Comparison of ENCODE assay signal across 19 cellular contexts in the genomic region with DNA sequence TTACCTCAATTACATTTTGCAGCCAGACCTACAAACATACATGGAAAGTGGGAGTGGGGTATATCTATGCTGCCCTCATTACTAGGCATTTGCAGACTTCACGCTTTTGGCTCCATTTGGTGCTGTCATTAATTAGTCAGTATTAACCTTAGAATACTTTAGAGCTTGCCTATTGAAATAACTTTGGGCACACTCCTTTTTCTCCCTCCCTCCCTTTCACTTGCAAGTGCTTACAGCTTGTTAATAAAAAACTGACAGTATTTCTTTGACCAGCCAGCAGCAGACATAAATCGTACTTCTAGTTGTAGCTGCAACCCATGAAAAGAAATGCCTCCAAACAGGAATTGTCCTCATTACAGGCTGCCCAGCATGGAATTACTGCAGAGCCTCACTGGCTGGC.
DNase-seq lines count a peak whose midpoint lies in the region; ATAC-seq and TF ChIP-seq lines count a peak whose summit lies in the region.
"Had no signal": no experiment of that assay in that cellular context is flagged by ENCODE, and none has a peak within 500 bp of the region (broad histone marks: within the 10 kb centered on the region; RNA-seq: fewer than 3 reads in every experiment).

No MANE protein-coding gene starts in this region.

- peaks cover 67% of the 10 kb centered on the region for H3K4me1 Mint-ChIP-seq in nephron
- H3K4me1 Mint-ChIP-seq: activated CD4-positive, alpha-beta T cell treated with anti-CD3 and anti-CD28 coated beads, Interleukin-2, amount 10 ng/mL, durations not matched to agents 7 days and 5 days had no signal

- no peak for TF ChIP-seq CTCF in cardiac muscle cell (IDR thresholded peaks at IDR 0.05; ENCODE audit: low read depth, low read length)
- no peak for TF ChIP-seq CTCF in nephron (IDR thresholded peaks at IDR 0.05; ENCODE audit: unreplicated experiment in 3 of 3)
- no peak for TF ChIP-seq CTCF in uterus (IDR thresholded peaks at IDR 0.05)

- peak overlapping the region; percentile 97 for H3K27ac ChIP-seq in cardiac muscle cell
- peak overlapping the region; percentile 10 to 73 for H3K27ac ChIP-seq in uterus
- H3K27ac ChIP-seq: BLaER1 treated with 17β-estradiol and CSF1 and Interleukin-3, amounts not matched to agents 10 nM and 100 nM; suprapubic skin had no signal

- peak overlapping the region; percentile 93 to 98 (median 97) for H3K27ac Mint-ChIP-seq in nephron
- H3K27ac Mint-ChIP-seq: activated CD4-positive, alpha-beta T cell treated with anti-CD3 and anti-CD28 coated beads, Interleukin-2, amount 10 ng/mL, durations not matched to agents 7 days and 5 days; activated T-helper 2 cell treated with anti-CD3 and anti-CD28 coated beads, Interferon-gamma antibody, Interleukin-2, Interleukin-4, amounts not matched to agents 10 μg/mL and 5 μg/mL and 100 μg/mL, durations not matched to agents 14 hours and 24 hours and 36 hours; T-helper 1 cell treated with Interleukin-12 subunit alpha and Interleukin-12 subunit beta and Interleukin-4 antibody, amounts not matched to agents 30 μg/mL and 1 μg/mL, for 36 hours had no signal

- H3K4me1 ChIP-seq in cardiac muscle cell (ENCODE audit: low read depth) (peaks cover 63% of the 10 kb centered on the region), uterus (peaks cover 3 to 5% of the 10 kb centered on the region in 2 donors)

- H3K4me3 Mint-ChIP-seq in nephron: peak overlapping the region; percentile 47 to 78 (median 62)
- H3K4me3 Mint-ChIP-seq: activated CD4-positive, alpha-beta T cell treated with anti-CD3 and anti-CD28 coated beads, Interleukin-2, amount 10 ng/mL, durations not matched to agents 7 days and 5 days; T-helper 1 cell treated with Interleukin-12 subunit alpha and Interleukin-12 subunit beta and Interleukin-4 antibody, amounts not matched to agents 30 μg/mL and 1 μg/mL, for 36 hours had no signal

- ATAC-seq in left cardiac atrium (no peak), GM18520 (IDR thresholded peaks at IDR 0.05; ENCODE audit: unreplicated experiment) (no peak)

- H3K9me3 ChIP-seq in cardiac muscle cell (ENCODE audit: low read depth) (no peaks in the 10 kb centered on the region), uterus (no peaks in the 10 kb centered on the region)
- H3K9me3 ChIP-seq: BLaER1 treated with 17β-estradiol and CSF1 and Interleukin-3, amounts not matched to agents 10 nM and 100 nM; esophagus squamous epithelium; MG63; suprapubic skin had no signal

- DNase-seq in cardiac muscle cell (ENCODE audit: low read depth in 1 of 2, low spot score in 1 of 2) (no peak), left cardiac atrium (no peak), globus pallidus (ENCODE audit: low spot score) (peak; percentile 61), uterus (no peak), CD1c-positive myeloid dendritic cell (ENCODE audit: extremely low spot score) (no peak), NCI-H345 (lab: John Stamatoyannopoulos, UW) (no peak)
- DNase-seq: activated CD4-positive, alpha-beta T cell treated with anti-CD3 and anti-CD28 coated beads, Interleukin-2, amount 10 ng/mL, durations not matched to agents 7 days and 5 days; DMS153; esophagus squamous epithelium; MG63; NCI-H187 treated with DMSO at 0.1 percent for 48 hours; OCI-M1; SIG-M5 had no signal

- intact Hi-C loops in left cardiac atrium (cut with DNase I) (no loop called here), uterus (cut with DNase I; ENCODE audit: low total_unique reads) (no loop called here)

- no peaks in the 10 kb centered on the region for H3K36me3 ChIP-seq in cardiac muscle cell
- H3K36me3 ChIP-seq in uterus: no peaks in the 10 kb centered on the region
- H3K36me3 ChIP-seq: BLaER1 treated with 17β-estradiol and CSF1 and Interleukin-3, amounts not matched to agents 10 nM and 100 nM; esophagus squamous epithelium; MG63; suprapubic skin had no signal

- no peaks in the 10 kb centered on the region for H3K9me3 Mint-ChIP-seq in nephron
- H3K9me3 Mint-ChIP-seq: activated CD4-positive, alpha-beta T cell treated with anti-CD3 and anti-CD28 coated beads, Interleukin-2, amount 10 ng/mL, durations not matched to agents 7 days and 5 days; activated T-helper 2 cell treated with anti-CD3 and anti-CD28 coated beads, Interferon-gamma antibody, Interleukin-2, Interleukin-4, amounts not matched to agents 10 μg/mL and 5 μg/mL and 100 μg/mL, durations not matched to agents 14 hours and 24 hours and 36 hours; T-helper 1 cell treated with Interleukin-12 subunit alpha and Interleukin-12 subunit beta and Interleukin-4 antibody, amounts not matched to agents 30 μg/mL and 1 μg/mL, for 36 hours had no signal

- H3K27me3 Mint-ChIP-seq in nephron (ENCODE audit: low read depth): peaks cover 10% of the 10 kb centered on the region
- H3K27me3 Mint-ChIP-seq: activated CD4-positive, alpha-beta T cell treated with anti-CD3 and anti-CD28 coated beads, Interleukin-2, amount 10 ng/mL, durations not matched to agents 7 days and 5 days had no signal

- H3K36me3 Mint-ChIP-seq in nephron (ENCODE audit: low read depth): no peaks in the 10 kb centered on the region

- H3K4me3 ChIP-seq in cardiac muscle cell (no peak overlapping the region), uterus (no peak overlapping the region)
- H3K4me3 ChIP-seq: BLaER1 treated with 17β-estradiol and CSF1 and Interleukin-3, amounts not matched to agents 10 nM and 100 nM; esophagus squamous epithelium; MG63; suprapubic skin had no signal

- TF ChIP-seq POLR2A in uterus (IDR thresholded peaks at IDR 0.05): no peak

- H3K27me3 ChIP-seq in cardiac muscle cell (no peaks in the 10 kb centered on the region), uterus (no peaks in the 10 kb centered on the region)
- H3K27me3 ChIP-seq: BLaER1 treated with 17β-estradiol and CSF1 and Interleukin-3, amounts not matched to agents 10 nM and 100 nM; esophagus squamous epithelium; MG63; suprapubic skin had no signal
